Comparison of ENCODE assay signal across 8 cellular contexts in genomic region chr3:105518806-105519418, GRCh38.
DNase-seq lines count a peak whose midpoint lies in the region; ATAC-seq, FAIRE-seq and TF ChIP-seq lines count a peak whose summit lies in the region.

No MANE protein-coding gene starts in this region.

- TF ChIP-seq CTCF in cardiac muscle cell (IDR thresholded peaks at IDR 0.05; ENCODE audit: low read depth, low read length), result peak; percentile 52

- no peaks in the 10 kb centered on the region for H3K4me1 ChIP-seq in cardiac muscle cell (ENCODE audit: low read depth)

- ATAC-seq in GM21529 (IDR thresholded peaks at IDR 0.05; ENCODE audit: unreplicated experiment), result peak; percentile 93

- H3K9me3 ChIP-seq in cardiac muscle cell (ENCODE audit: low read depth), result no peaks in the 10 kb centered on the region

- H3K4me3 ChIP-seq in cardiac muscle cell, result no peak overlapping the region

- peak; percentile 97 for FAIRE-seq in islet of Langerhans (lab: Jason Lieb, UNC)

- DNase-seq in cardiac muscle cell (ENCODE audit: low read depth in 1 of 2, low spot score in 1 of 2) (peak; percentile 72 to 80), cardiac septum (ENCODE audit: low spot score) (no peak), HS-5 (ENCODE audit: low read depth) (peak; percentile 51), NOMO-1 treated with dmso at 0.1 percent for 144 hours (lab: John Stamatoyannopoulos, UW; ENCODE audit: unreplicated experiment) (peak; percentile 40), brain pericyte (ENCODE audit: low read depth, low spot score) (peak; percentile 37)

- no peaks in the 10 kb centered on the region for H3K36me3 ChIP-seq in cardiac muscle cell

- intact Hi-C loops in cardiac septum (cut with DNase I), result no loop called here

- H3K27ac ChIP-seq in cardiac muscle cell (no peak overlapping the region), temporal lobe (ENCODE audit: low read depth, low read length) (peak overlapping the region; percentile 24)

- H3K27me3 ChIP-seq in cardiac muscle cell, result no peaks in the 10 kb centered on the region
